In genomic region chr22:37547249-37547741, GRCh38 we compare ENCODE assay signal across 2 cellular contexts.
TF ChIP-seq lines count a peak whose summit lies in the region.

No MANE protein-coding gene starts in this region.

TF ChIP-seq in IMR-90, 13 proteins besides CTCF, POLR2A, EP300 and RAD21:
- no peak for TF ChIP-seq MAZ (IDR thresholded peaks at IDR 0.05; ENCODE audit: borderline replicate concordance, low read depth, low read length)
- TF ChIP-seq ELK1 (IDR thresholded peaks at IDR 0.05; ENCODE audit: borderline replicate concordance, low read depth, low read length): no peak
- TF ChIP-seq RFX5 (IDR thresholded peaks at IDR 0.05; ENCODE audit: low read depth, low read length): no peak
- no peak for TF ChIP-seq CEBPB (IDR thresholded peaks at IDR 0.05; ENCODE audit: low read depth, low read length)
- no peak for TF ChIP-seq CHD1 (IDR thresholded peaks at IDR 0.05; ENCODE audit: low read depth, low read length)

TF ChIP-seq in H1, 55 proteins besides CTCF, POLR2A, EP300 and RAD21:
- no peak for TF ChIP-seq CBX8 (IDR thresholded peaks at IDR 0.05; ENCODE audit: borderline replicate concordance, low read depth, low read length)
- no peak for TF ChIP-seq ATF3 (IDR thresholded peaks at IDR 0.05; ENCODE audit: insufficient read depth, low read depth, low read length)
- TF ChIP-seq TBP (IDR thresholded peaks at IDR 0.05; ENCODE audit: low read depth, low read length): no peak
